ENCODE assay signal across 25 cellular contexts in the genomic region with DNA sequence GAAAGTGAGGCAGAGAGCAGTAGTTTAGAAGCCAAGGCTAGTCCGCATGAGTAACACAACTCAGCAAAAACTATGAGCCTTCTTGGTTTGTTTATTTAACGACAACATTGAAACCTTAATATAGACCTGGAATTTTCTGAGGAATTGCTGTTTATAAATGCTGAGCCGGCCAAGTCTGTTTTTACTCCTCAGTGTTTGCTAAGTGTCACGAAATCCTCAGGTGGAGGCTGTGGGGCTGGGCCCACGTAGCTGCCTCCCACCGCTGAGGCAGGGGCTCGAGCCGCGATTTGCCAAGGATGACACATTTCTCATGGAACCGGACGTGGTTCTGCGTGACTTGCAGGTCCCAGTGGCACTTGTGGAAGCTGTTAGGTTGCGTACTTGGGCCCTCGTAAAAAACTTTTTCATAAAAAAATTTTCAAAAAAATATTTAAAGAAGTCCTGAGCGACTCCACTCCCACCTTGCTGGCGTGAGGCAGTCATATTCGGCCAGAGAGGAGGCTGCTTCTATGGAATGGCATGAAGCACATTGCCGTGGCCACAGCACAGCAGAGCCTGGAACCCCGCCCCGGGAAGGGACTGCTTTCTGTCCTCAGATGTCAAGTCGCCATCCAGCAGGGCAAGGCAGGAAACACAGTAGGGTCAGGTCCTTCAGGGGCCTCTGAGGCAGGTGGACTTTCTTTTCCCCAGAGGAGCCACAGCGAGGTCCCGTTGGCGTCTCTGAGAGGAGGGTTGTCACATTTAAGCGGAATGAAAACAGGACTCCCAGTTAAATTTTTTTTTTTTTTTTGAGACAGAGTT.
"Had no signal": no experiment of that assay in that cellular context is flagged by ENCODE, and none has a peak within 500 bp of the region (broad histone marks: within the 10 kb centered on the region; RNA-seq: fewer than 3 reads in every experiment).

No MANE protein-coding gene starts in this region.

- H3K9me3 Mint-ChIP-seq: activated CD4-positive, alpha-beta T cell treated with anti-CD3 and anti-CD28 coated beads, Interleukin-2, amount 10 ng/mL, durations not matched to agents 7 days and 5 days; activated CD8-positive, alpha-beta T cell treated with anti-CD3 and anti-CD28 coated beads for 36 hours; activated naive CD4-positive, alpha-beta T cell treated with anti-CD3 and anti-CD28 coated beads, Interleukin-2, amount 50 U/mL, for 24 hours; neural crest cell; T-cell; T-helper 2 cell treated with Interferon-gamma antibody and Interleukin-4, amounts not matched to agents 5 μg/mL and 100 μg/mL, for 36 hours had no signal

- H3K27me3 Mint-ChIP-seq: activated CD4-positive, alpha-beta T cell treated with anti-CD3 and anti-CD28 coated beads, Interleukin-2, amount 10 ng/mL, durations not matched to agents 7 days and 5 days; activated naive CD4-positive, alpha-beta T cell treated with anti-CD3 and anti-CD28 coated beads, Interleukin-2, amount 50 U/mL, for 24 hours had no signal

- H3K27me3 ChIP-seq: body of pancreas, cardiac muscle cell, esophagus muscularis mucosa, upper lobe of right lung had no signal

- H3K4me1 Mint-ChIP-seq: activated CD4-positive, alpha-beta T cell treated with anti-CD3 and anti-CD28 coated beads, Interleukin-2, amount 10 ng/mL, durations not matched to agents 7 days and 5 days; activated CD8-positive, alpha-beta memory T cell treated with anti-CD3 and anti-CD28 coated beads, Interleukin-2, amount 10 ng/mL, durations not matched to agents 7 days and 5 days; activated naive CD4-positive, alpha-beta T cell treated with anti-CD3 and anti-CD28 coated beads, Interleukin-2, amount 50 U/mL, for 24 hours; memory B cell; neural crest cell; T-cell had no signal

- H3K4me1 ChIP-seq: body of pancreas, spleen, upper lobe of right lung had no signal

- H3K27ac ChIP-seq: body of pancreas, cardiac muscle cell, esophagus muscularis mucosa, spleen, upper lobe of right lung, WERI-Rb-1 had no signal

- H3K27ac Mint-ChIP-seq: activated CD4-positive, alpha-beta T cell treated with anti-CD3 and anti-CD28 coated beads, Interleukin-2, amount 10 ng/mL, durations not matched to agents 7 days and 5 days; activated CD8-positive, alpha-beta memory T cell treated with anti-CD3 and anti-CD28 coated beads, Interleukin-2, amount 10 ng/mL, durations not matched to agents 7 days and 5 days; activated CD8-positive, alpha-beta T cell treated with anti-CD3 and anti-CD28 coated beads for 36 hours; activated naive CD4-positive, alpha-beta T cell treated with anti-CD3 and anti-CD28 coated beads, Interleukin-2, amount 50 U/mL, for 24 hours; memory B cell; naive thymus-derived CD4-positive, alpha-beta T cell; T-cell; T-helper 2 cell treated with Interferon-gamma antibody and Interleukin-4, amounts not matched to agents 5 μg/mL and 100 μg/mL, for 36 hours had no signal

- H3K4me3 ChIP-seq: body of pancreas, cardiac muscle cell, mucosa of descending colon, spleen, upper lobe of right lung had no signal

- H3K4me3 Mint-ChIP-seq: activated CD4-positive, alpha-beta T cell treated with anti-CD3 and anti-CD28 coated beads, Interleukin-2, amount 10 ng/mL, durations not matched to agents 7 days and 5 days; activated CD8-positive, alpha-beta memory T cell treated with anti-CD3 and anti-CD28 coated beads, Interleukin-2, amount 10 ng/mL, durations not matched to agents 7 days and 5 days; activated CD8-positive, alpha-beta T cell treated with anti-CD3 and anti-CD28 coated beads for 36 hours; activated naive CD4-positive, alpha-beta T cell treated with anti-CD3 and anti-CD28 coated beads, Interleukin-2, amount 50 U/mL, for 24 hours; memory B cell; naive thymus-derived CD4-positive, alpha-beta T cell; neural crest cell; T-cell; T-helper 2 cell treated with Interferon-gamma antibody and Interleukin-4, amounts not matched to agents 5 μg/mL and 100 μg/mL, for 36 hours had no signal

- ATAC-seq: activated CD8-positive, alpha-beta memory T cell treated with anti-CD3 and anti-CD28 coated beads, Interleukin-2, amount 10 ng/mL, durations not matched to agents 7 days and 5 days; activated CD8-positive, alpha-beta T cell treated with anti-CD3 and anti-CD28 coated beads for 36 hours; body of pancreas; mucosa of descending colon; naive thymus-derived CD4-positive, alpha-beta T cell; T-cell; upper lobe of right lung had no signal

- H3K9me3 ChIP-seq: body of pancreas, esophagus muscularis mucosa, mucosa of descending colon, spleen, upper lobe of right lung had no signal

- DNase-seq: activated CD4-positive, alpha-beta T cell treated with anti-CD3 and anti-CD28 coated beads, Interleukin-2, amount 10 ng/mL, durations not matched to agents 7 days and 5 days; activated CD4-positive, CD25-positive, alpha-beta regulatory T cell treated with anti-CD3 and anti-CD28 coated beads, Interleukin-2, amount 50 U/mL, for 72 hours; activated CD8-positive, alpha-beta memory T cell treated with anti-CD3 and anti-CD28 coated beads, Interleukin-2, amount 10 ng/mL, durations not matched to agents 7 days and 5 days; activated CD8-positive, alpha-beta T cell treated with anti-CD3 and anti-CD28 coated beads for 36 hours; activated gamma-delta T cell; activated T-cell treated with anti-CD3 and anti-CD28 coated beads for 4 hours; anterior cingulate cortex; body of pancreas; effector memory CD4-positive, alpha-beta T cell; hippocampal formation; mucosa of descending colon; naive thymus-derived CD4-positive, alpha-beta T cell; occipital lobe; spleen; stimulated activated CD4-positive, alpha-beta T cell treated with anti-CD3 and anti-CD28 coated beads, Interleukin-4, amount 100 ng/mL, for 1 hour; stimulated activated naive CD4-positive, alpha-beta T cell; upper lobe of right lung; WERI-Rb-1 had no signal

- H3K36me3 Mint-ChIP-seq: activated CD8-positive, alpha-beta memory T cell treated with anti-CD3 and anti-CD28 coated beads, Interleukin-2, amount 10 ng/mL, durations not matched to agents 7 days and 5 days; activated naive CD4-positive, alpha-beta T cell treated with anti-CD3 and anti-CD28 coated beads, Interleukin-2, amount 50 U/mL, for 24 hours; memory B cell; naive thymus-derived CD4-positive, alpha-beta T cell; T-cell had no signal

- H3K36me3 ChIP-seq: cardiac muscle cell, esophagus muscularis mucosa, spleen, upper lobe of right lung, WERI-Rb-1 had no signal
